Comparison of ENCODE assay signal across 12 cellular contexts in genomic region chr15:72961326-72961725, GRCh38.
"Had no signal": no experiment of that assay in that cellular context is flagged by ENCODE, and none has a peak within 500 bp of the region (broad histone marks: within the 10 kb centered on the region; RNA-seq: fewer than 3 reads in every experiment).

No MANE protein-coding gene starts in this region.

- H3K4me1 ChIP-seq: ascending aorta, gastroesophageal sphincter, stomach, uterus had no signal

- H3K4me3 ChIP-seq: ascending aorta, gastroesophageal sphincter, skin epidermis, stomach, uterus had no signal

- DNase-seq: activated CD4-positive, alpha-beta T cell treated with anti-CD3 and anti-CD28 coated beads for 48 hours; activated CD8-positive, alpha-beta T cell treated with anti-CD3 and anti-CD28 coated beads, Interleukin-2, amount 10 ng/mL, durations not matched to agents 7 days and 5 days; activated naive CD4-positive, alpha-beta T cell; effector CD4-positive, alpha-beta T cell; left ventricle myocardium superior; naive B cell; stomach; uterus had no signal

- H3K27me3 ChIP-seq: ascending aorta, gastroesophageal sphincter, uterus had no signal

- H3K27ac ChIP-seq: ascending aorta, epithelial cell of prostate, gastroesophageal sphincter, skin epidermis, stomach, uterus had no signal

- H3K36me3 ChIP-seq: ascending aorta, gastroesophageal sphincter, stomach, uterus had no signal

- H3K9me3 ChIP-seq: ascending aorta, gastroesophageal sphincter, uterus had no signal
